2 cellular contexts compared by ENCODE assay signal in genomic region chr6:113560376-113560775, GRCh38.
TF ChIP-seq lines count a peak whose summit lies in the region.

No MANE protein-coding gene starts in this region.

TF ChIP-seq in SK-N-SH, 30 proteins besides CTCF, POLR2A, EP300 and RAD21 (continued from another document):
- TF ChIP-seq REST (IDR thresholded peaks at IDR 0.05; ENCODE audit: low read depth, low read length), result no peak
- TF ChIP-seq TEAD4 (IDR thresholded peaks at IDR 0.05; ENCODE audit: borderline replicate concordance, insufficient read depth), result no peak
- no peak for TF ChIP-seq USF1 (IDR thresholded peaks at IDR 0.05; ENCODE audit: borderline replicate concordance, low read depth)
- no peak for TF ChIP-seq SMC3 (IDR thresholded peaks at IDR 0.05; ENCODE audit: low read depth, low read length)
- no peak for TF ChIP-seq PBX3 (IDR thresholded peaks at IDR 0.05)
- no peak for TF ChIP-seq FOXM1 (IDR thresholded peaks at IDR 0.05; ENCODE audit: low read depth)

TF ChIP-seq in SK-N-SH treated with all-trans-retinoic acid at 6 μM for 48 hours, 23 proteins besides CTCF, POLR2A, EP300 and RAD21 (continued from another document):
- TF ChIP-seq CREB5 (CRISPR knock-in tag; IDR thresholded peaks at IDR 0.05; ENCODE audit: low read depth) (no peak), ESRRG (CRISPR knock-in tag; IDR thresholded peaks at IDR 0.05) (no peak), TOX (CRISPR knock-in tag; IDR thresholded peaks at IDR 0.05; ENCODE audit: borderline replicate concordance) (no peak), GLIS3 (CRISPR knock-in tag; IDR thresholded peaks at IDR 0.05) (no peak), ZNF8 (CRISPR knock-in tag; IDR thresholded peaks at IDR 0.05) (no peak)
